Comparison of ENCODE assay signal across 8 cellular contexts in genomic region chr15:72155635-72156616, GRCh38. TPM values are rescaled to one million over a fixed set of nuclear protein-coding genes. Genes with fewer than 3 reads are reported as not detected.
DNase-seq lines count a peak whose midpoint lies in the region; ATAC-seq and TF ChIP-seq lines count a peak whose summit lies in the region.

No MANE protein-coding gene starts in this region.

- H3K9me3 Mint-ChIP-seq in activated T-helper 1 cell treated with anti-CD3 and anti-CD28 coated beads, Interleukin-12 subunit alpha, Interleukin-12 subunit beta, Interleukin-2, Interleukin-4 antibody, amounts not matched to agents 30 ng/mL and 10 ng/mL and 1 ng/mL, durations not matched to agents 14 hours and 24 hours and 36 hours = no peaks in the 10 kb centered on the region
- no peaks in the 10 kb centered on the region for H3K9me3 Mint-ChIP-seq in natural killer cell
- H3K9me3 Mint-ChIP-seq in stimulated activated memory B cell treated with anti-CD40 and anti-IgM and Interleukin-4, amounts not matched to agents 10 μg/mL and 1 μg/mL and 100 μg/mL, for 72 hours = no peaks in the 10 kb centered on the region

- in situ Hi-C loops in KBM-7 (cut with MboI; ENCODE audit: low pct_unique_long_range_greater_than_20kb, low sequenced_read_pairs) = loop anchor here (10.0 to 25.0 kb wide), 2 partner anchors 351 to 694 kb away; no protein-coding TSS in a partner anchor

- H3K27ac Mint-ChIP-seq in activated T-helper 1 cell treated with anti-CD3 and anti-CD28 coated beads, Interleukin-12 subunit alpha, Interleukin-12 subunit beta, Interleukin-2, Interleukin-4 antibody, amounts not matched to agents 30 ng/mL and 10 ng/mL and 1 ng/mL, durations not matched to agents 14 hours and 24 hours and 36 hours = no peak overlapping the region
- H3K27ac Mint-ChIP-seq in natural killer cell = peak overlapping the region in 1 of 2 donors; percentile 76
- H3K27ac Mint-ChIP-seq in stimulated activated memory B cell treated with anti-CD40 and anti-IgM and Interleukin-4, amounts not matched to agents 10 μg/mL and 1 μg/mL and 100 μg/mL, for 72 hours = peak overlapping the region; percentile 74

- peak; percentile 85 for DNase-seq in AG08395 (ENCODE audit: low spot score)
- DNase-seq in KBM-7 = peak; percentile 95
- DNase-seq in RKO (ENCODE audit: low spot score) = peak; percentile 79
- DNase-seq in activated T-helper 1 cell treated with anti-CD3 and anti-CD28 coated beads, Interleukin-12 subunit alpha, Interleukin-12 subunit beta, Interleukin-2, Interleukin-4 antibody, amounts not matched to agents 30 ng/mL and 10 ng/mL and 1 ng/mL, durations not matched to agents 14 hours and 24 hours and 36 hours (ENCODE audit: low spot score) = peak; percentile 67
- peak; percentile 85 for DNase-seq in fibroblast of peridontal ligament (ENCODE audit: extremely low read depth)
- DNase-seq in natural killer cell = peak; percentile 70

- TF ChIP-seq CTCF in natural killer cell (IDR thresholded peaks at IDR 0.05) = peak; percentile 89

- peak overlapping the region; percentile 73 for H3K4me3 Mint-ChIP-seq in activated T-helper 1 cell treated with anti-CD3 and anti-CD28 coated beads, Interleukin-12 subunit alpha, Interleukin-12 subunit beta, Interleukin-2, Interleukin-4 antibody, amounts not matched to agents 30 ng/mL and 10 ng/mL and 1 ng/mL, durations not matched to agents 14 hours and 24 hours and 36 hours
- peak overlapping the region; percentile 85 for H3K4me3 Mint-ChIP-seq in natural killer cell
- H3K4me3 Mint-ChIP-seq in stimulated activated memory B cell treated with anti-CD40 and anti-IgM and Interleukin-4, amounts not matched to agents 10 μg/mL and 1 μg/mL and 100 μg/mL, for 72 hours = peak overlapping the region; percentile 79

- ATAC-seq in GM19043 (IDR thresholded peaks at IDR 0.05; ENCODE audit: low read depth, unreplicated experiment) (peak; percentile 66), natural killer cell (peak; percentile 77 to 95 (median 80))
- peak; percentile 91 for ATAC-seq in stimulated activated memory B cell treated with anti-CD40 and anti-IgM and Interleukin-4, amounts not matched to agents 10 μg/mL and 1 μg/mL and 100 μg/mL, for 72 hours

- H3K4me1 Mint-ChIP-seq in activated T-helper 1 cell treated with anti-CD3 and anti-CD28 coated beads, Interleukin-12 subunit alpha, Interleukin-12 subunit beta, Interleukin-2, Interleukin-4 antibody, amounts not matched to agents 30 ng/mL and 10 ng/mL and 1 ng/mL, durations not matched to agents 14 hours and 24 hours and 36 hours (ENCODE audit: low read depth) = peaks cover 6% of the 10 kb centered on the region
- peaks cover 6 to 10% of the 10 kb centered on the region in 2 donors for H3K4me1 Mint-ChIP-seq in natural killer cell
- peaks cover 7% of the 10 kb centered on the region for H3K4me1 Mint-ChIP-seq in stimulated activated memory B cell treated with anti-CD40 and anti-IgM and Interleukin-4, amounts not matched to agents 10 μg/mL and 1 μg/mL and 100 μg/mL, for 72 hours

- H3K36me3 Mint-ChIP-seq in activated T-helper 1 cell treated with anti-CD3 and anti-CD28 coated beads, Interleukin-12 subunit alpha, Interleukin-12 subunit beta, Interleukin-2, Interleukin-4 antibody, amounts not matched to agents 30 ng/mL and 10 ng/mL and 1 ng/mL, durations not matched to agents 14 hours and 24 hours and 36 hours (ENCODE audit: low read depth) = no peaks in the 10 kb centered on the region
- H3K36me3 Mint-ChIP-seq in natural killer cell = no peaks in the 10 kb centered on the region
- no peaks in the 10 kb centered on the region for H3K36me3 Mint-ChIP-seq in stimulated activated memory B cell treated with anti-CD40 and anti-IgM and Interleukin-4, amounts not matched to agents 10 μg/mL and 1 μg/mL and 100 μg/mL, for 72 hours

- intact Hi-C loops in activated T-helper 1 cell treated with anti-CD3 and anti-CD28 coated beads, Interleukin-12 subunit alpha, Interleukin-12 subunit beta, Interleukin-2, Interleukin-4 antibody, amounts not matched to agents 30 ng/mL and 10 ng/mL and 1 ng/mL, durations not matched to agents 14 hours and 24 hours and 36 hours (cut with micrococcal nuclease) = loop anchor here (1.0 to 5.0 kb wide), 5 partner anchors 354 to 709 kb away; no protein-coding TSS in a partner anchor
- intact Hi-C loops in natural killer cell (cut with micrococcal nuclease) = loop anchor here (1.0 to 5.0 kb wide), 3 partner anchors 376 to 709 kb away; no protein-coding TSS in a partner anchor

- H3K27me3 Mint-ChIP-seq in activated T-helper 1 cell treated with anti-CD3 and anti-CD28 coated beads, Interleukin-12 subunit alpha, Interleukin-12 subunit beta, Interleukin-2, Interleukin-4 antibody, amounts not matched to agents 30 ng/mL and 10 ng/mL and 1 ng/mL, durations not matched to agents 14 hours and 24 hours and 36 hours (ENCODE audit: insufficient read depth) = peaks cover 4% of the 10 kb centered on the region
- no peaks in the 10 kb centered on the region for H3K27me3 Mint-ChIP-seq in natural killer cell (ENCODE audit: low read depth in 2 of 2)
- no peaks in the 10 kb centered on the region for H3K27me3 Mint-ChIP-seq in stimulated activated memory B cell treated with anti-CD40 and anti-IgM and Interleukin-4, amounts not matched to agents 10 μg/mL and 1 μg/mL and 100 μg/mL, for 72 hours

RNA-seq across cellular contexts. Expression of gene SENP8, which starts 37.7 kb away (rescaled TPM):
- 1.5 and 1.8 TPM in 2 replicates for total RNA-seq in activated T-helper 1 cell treated with anti-CD3 and anti-CD28 coated beads, Interleukin-12 subunit alpha, Interleukin-12 subunit beta, Interleukin-2, Interleukin-4 antibody, amounts not matched to agents 30 ng/mL and 10 ng/mL and 1 ng/mL, durations not matched to agents 14 hours and 24 hours and 36 hours
- under 1 TPM; 0.27 to 0.45 (median 0.28) TPM for total RNA-seq in natural killer cell

RNA-seq across cellular contexts. Expression of gene MYO9A, which starts 38.0 kb away (rescaled TPM):
- 15.2 and 16.4 TPM in 2 replicates for total RNA-seq in activated T-helper 1 cell treated with anti-CD3 and anti-CD28 coated beads, Interleukin-12 subunit alpha, Interleukin-12 subunit beta, Interleukin-2, Interleukin-4 antibody, amounts not matched to agents 30 ng/mL and 10 ng/mL and 1 ng/mL, durations not matched to agents 14 hours and 24 hours and 36 hours
- 10 to 100 TPM; 36.3 to 40.4 (median 37.3) TPM for total RNA-seq in natural killer cell

RNA-seq across cellular contexts. Expression of gene GRAMD2A, which starts 41.7 kb away (rescaled TPM):
- total RNA-seq in activated T-helper 1 cell treated with anti-CD3 and anti-CD28 coated beads, Interleukin-12 subunit alpha, Interleukin-12 subunit beta, Interleukin-2, Interleukin-4 antibody, amounts not matched to agents 30 ng/mL and 10 ng/mL and 1 ng/mL, durations not matched to agents 14 hours and 24 hours and 36 hours = 0.21 TPM in 1 of 2 replicates, not detected in the other
- total RNA-seq in natural killer cell = not detected

Comparison
In these comparisons a context has a peak if more than half of its experiments do, and no peak if none do; other contexts are left out.
1. Peak in every context shown above with its lines: DNase-seq and ATAC-seq.